9 cellular contexts compared by ENCODE assay signal in genomic region chr2:222305510-222306392, GRCh38. TPM values are rescaled to one million over a fixed set of nuclear protein-coding genes. Genes with fewer than 3 reads are reported as not detected.
DNase-seq lines count a peak whose midpoint lies in the region; ATAC-seq and TF ChIP-seq lines count a peak whose summit lies in the region.
"Had no signal": no experiment of that assay in that cellular context is flagged by ENCODE, and none has a peak within 500 bp of the region (broad histone marks: within the 10 kb centered on the region; RNA-seq: fewer than 3 reads in every experiment).

No MANE protein-coding gene starts in this region.

- H3K36me3 Mint-ChIP-seq in mesothelial cell of epicardium, result no peaks in the 10 kb centered on the region

- DNase-seq in NCI-H2081 (lab: John Stamatoyannopoulos, UW) (peak; percentile 59 to 76), NCI-H2081 treated with DMSO at 0.1 percent for 48 hours (lab: John Stamatoyannopoulos, UW) (no peak), LoVo (ENCODE audit: low spot score) (peak; percentile 39), cerebellum (ENCODE audit: low spot score) (peak; percentile 25), mesothelial cell of epicardium (ENCODE audit: low spot score in 2 of 2, unreplicated experiment in 2 of 2) (no peak), NCI-H128 (lab: John Stamatoyannopoulos, UW; ENCODE audit: unreplicated experiment) (no peak)
- no peak for DNase-seq in activated CD8-positive, alpha-beta memory T cell treated with anti-CD3 and anti-CD28 coated beads for 24 hours
- DNase-seq: DND-41 had no signal

- ATAC-seq in HG02981 (IDR thresholded peaks at IDR 0.05; ENCODE audit: unreplicated experiment), result no peak

- H3K4me3 Mint-ChIP-seq in mesothelial cell of epicardium, result peak overlapping the region; percentile 44

- no peak for TF ChIP-seq CTCF in mesothelial cell of epicardium (IDR thresholded peaks at IDR 0.05; ENCODE audit: unreplicated experiment)

- H3K9me3 Mint-ChIP-seq in mesothelial cell of epicardium, result no peaks in the 10 kb centered on the region

- H3K4me1 Mint-ChIP-seq in mesothelial cell of epicardium, result peaks cover 23% of the 10 kb centered on the region

- no peak overlapping the region for H3K27ac Mint-ChIP-seq in mesothelial cell of epicardium

- peaks cover 100% of the 10 kb centered on the region for H3K27me3 Mint-ChIP-seq in mesothelial cell of epicardium (ENCODE audit: low read depth)

RNA-seq across cellular contexts. Expression of gene PAX3, which starts 7.0 kb away (rescaled TPM):
- total RNA-seq in cerebellum, result 135 TPM
- total RNA-seq in mesothelial cell of epicardium, result 0.25 to 0.41 TPM in 2 of 3 replicates, not detected in the other

Comparison
In these comparisons a context has a peak if more than half of its experiments do, and no peak if none do; other contexts are left out.
1. DNase-seq: peak in NCI-H2081 (2 of 2), LoVo (single experiment) and cerebellum (single experiment); none in NCI-H2081 treated with DMSO at 0.1 percent for 48 hours (single experiment), mesothelial cell of epicardium (0 of 2), NCI-H128 (single experiment) and activated CD8-positive, alpha-beta memory T cell treated with anti-CD3 and anti-CD28 coated beads for 24 hours (single experiment).
2. RNA of gene PAX3, which starts 7.0 kb away (total RNA-seq): 135 TPM in cerebellum (single experiment); 0.25 to 0.41 TPM in mesothelial cell of epicardium; every median in the first group is over 10 times any median in the second.